1 cellular context compared by ENCODE assay signal in genomic region chr3:4986611-4987373, GRCh38.
TF ChIP-seq lines count a peak whose summit lies in the region.

No MANE protein-coding gene starts in this region.

TF ChIP-seq in HepG2, 621 proteins besides CTCF, POLR2A, EP300 and RAD21 (continued from another document and continues in another):
- TF ChIP-seq ZNF546 (CRISPR knock-in tag; conservative IDR thresholded peaks at IDR 0.05): peak; percentile 83; the same call in 1 of the 2 replicates
- no peak for TF ChIP-seq SMC3 (IDR thresholded peaks at IDR 0.05; ENCODE audit: low read length)
- TF ChIP-seq ZNF609 (CRISPR knock-in tag; IDR thresholded peaks at IDR 0.05; ENCODE audit: borderline replicate concordance): peak; percentile 100
- TF ChIP-seq ZNF232 (CRISPR knock-in tag; IDR thresholded peaks at IDR 0.05; ENCODE audit: borderline replicate concordance): peak; percentile 94; the same call in 1 of the 2 replicates
- peak; percentile 99 for TF ChIP-seq ZNF501 (CRISPR knock-in tag; IDR thresholded peaks at IDR 0.05)
- TF ChIP-seq ZNF850 (CRISPR knock-in tag; conservative IDR thresholded peaks at IDR 0.05): peak; percentile 81
- TF ChIP-seq ZNF235 (CRISPR knock-in tag; IDR thresholded peaks at IDR 0.05; ENCODE audit: borderline replicate concordance): peak; percentile 84; the same call in 1 of the 2 replicates
- 0 out of 2 replicates have a peak, but pooled peaks have one; percentile 43 for TF ChIP-seq SP2 (CRISPR knock-in tag; IDR thresholded peaks at IDR 0.05)
- TF ChIP-seq ZNF563 (CRISPR knock-in tag; IDR thresholded peaks at IDR 0.05): peak; percentile 94; the same call in 1 of the 2 replicates
- TF ChIP-seq TAF1 (CRISPR knock-in tag; IDR thresholded peaks at IDR 0.05): peak; percentile 69; the same call in 1 of the 2 replicates
- TF ChIP-seq MTF1 (CRISPR knock-in tag; IDR thresholded peaks at IDR 0.05): no peak
- TF ChIP-seq NFYB (CRISPR knock-in tag; IDR thresholded peaks at IDR 0.05): no peak
- no peak for TF ChIP-seq PLRG1 (conservative IDR thresholded peaks at IDR 0.05)
- TF ChIP-seq ELF3 (CRISPR knock-in tag; IDR thresholded peaks at IDR 0.05): peak; percentile 99
- peak; percentile 99 for TF ChIP-seq TCF7 (IDR thresholded peaks at IDR 0.05; ENCODE audit: low read depth)
- TF ChIP-seq ZNF674 (CRISPR knock-in tag; IDR thresholded peaks at IDR 0.05; ENCODE audit: low read depth): no peak; the same call in 1 of the 2 replicates
- TF ChIP-seq SNAI1 (CRISPR knock-in tag; IDR thresholded peaks at IDR 0.05; ENCODE audit: borderline replicate concordance): peak; percentile 20; the same call in 1 of the 2 replicates
- TF ChIP-seq ZNF616 (CRISPR knock-in tag; IDR thresholded peaks at IDR 0.05; ENCODE audit: low read depth): peak; percentile 71; the same call in 1 of the 2 replicates
- TF ChIP-seq NFIB (CRISPR knock-in tag; IDR thresholded peaks at IDR 0.05; ENCODE audit: borderline replicate concordance): no peak
- peak; percentile 98 for TF ChIP-seq MIER3 (CRISPR knock-in tag; IDR thresholded peaks at IDR 0.05; ENCODE audit: borderline replicate concordance)
- peak; percentile 99 for TF ChIP-seq ATF7-NPFF (CRISPR knock-in tag; IDR thresholded peaks at IDR 0.05; ENCODE audit: low read depth)
- no peak for TF ChIP-seq SETDB1 (CRISPR knock-in tag; IDR thresholded peaks at IDR 0.05; ENCODE audit: borderline replicate concordance)
- TF ChIP-seq ZNF784 (CRISPR knock-in tag; IDR thresholded peaks at IDR 0.05; ENCODE audit: borderline replicate concordance): peak; percentile 86; the same call in 1 of the 2 replicates
- TF ChIP-seq ZFY (CRISPR knock-in tag; IDR thresholded peaks at IDR 0.05): peak; percentile 79
- peak; percentile 83 for TF ChIP-seq ZBTB44 (CRISPR knock-in tag; IDR thresholded peaks at IDR 0.05)
- TF ChIP-seq ZNF782 (CRISPR knock-in tag; IDR thresholded peaks at IDR 0.05; ENCODE audit: borderline replicate concordance): peak; percentile 90; the same call in 1 of the 2 replicates
- no peak; the same call in 1 of the 2 replicates for TF ChIP-seq TOPORS (CRISPR knock-in tag; IDR thresholded peaks at IDR 0.05)
- TF ChIP-seq GATA4 (IDR thresholded peaks at IDR 0.05; ENCODE audit: borderline replicate concordance, low read depth): peak; percentile 95
- TF ChIP-seq ZFP36L2 (CRISPR knock-in tag; IDR thresholded peaks at IDR 0.05): no peak
- TF ChIP-seq ZNF121 (CRISPR knock-in tag; IDR thresholded peaks at IDR 0.05): peak; percentile 90
- no peak for TF ChIP-seq SRSF9 (IDR thresholded peaks at IDR 0.05; ENCODE audit: borderline replicate concordance, insufficient read depth, low read depth, low read length, poor library complexity, severe bottlenecking)
- TF ChIP-seq GRHL1 (CRISPR knock-in tag; conservative IDR thresholded peaks at IDR 0.05): no peak
- TF ChIP-seq SIX1 (CRISPR knock-in tag; IDR thresholded peaks at IDR 0.05; ENCODE audit: borderline replicate concordance): peak; percentile 100
- TF ChIP-seq IKZF5 (CRISPR knock-in tag; IDR thresholded peaks at IDR 0.05): peak; percentile 99
- TF ChIP-seq STAT5B (CRISPR knock-in tag; IDR thresholded peaks at IDR 0.05): 0 out of 2 replicates have a peak, but pooled peaks have one; percentile 69
- TF ChIP-seq POGZ (CRISPR knock-in tag; IDR thresholded peaks at IDR 0.05): peak; percentile 98
- TF ChIP-seq PBX2 (CRISPR knock-in tag; IDR thresholded peaks at IDR 0.05): no peak
- TF ChIP-seq TBX3 (IDR thresholded peaks at IDR 0.05; ENCODE audit: borderline replicate concordance): peak; percentile 97
- peak; percentile 68 for TF ChIP-seq FOXP1 (IDR thresholded peaks at IDR 0.05)
- peak; percentile 95 for TF ChIP-seq FOXP1 (CRISPR knock-in tag; IDR thresholded peaks at IDR 0.05)
- TF ChIP-seq HNRNPUL1 (IDR thresholded peaks at IDR 0.05; ENCODE audit: low read depth, low read length): peak; percentile 86
- peak; percentile 99 for TF ChIP-seq IRF2 (CRISPR knock-in tag; IDR thresholded peaks at IDR 0.05)
- TF ChIP-seq ZKSCAN5 (CRISPR knock-in tag; IDR thresholded peaks at IDR 0.05): 0 out of 2 replicates have a peak, but pooled peaks have one; percentile 32
- no peak for TF ChIP-seq ZNF343 (CRISPR knock-in tag; IDR thresholded peaks at IDR 0.05)
- TF ChIP-seq WIZ (CRISPR knock-in tag; IDR thresholded peaks at IDR 0.05): peak; percentile 83; the same call in 1 of the 2 replicates
- 0 out of 2 replicates have a peak, but pooled peaks have one; percentile 47 for TF ChIP-seq EED (CRISPR knock-in tag; IDR thresholded peaks at IDR 0.05)
- TF ChIP-seq PRDM15 (CRISPR knock-in tag; IDR thresholded peaks at IDR 0.05): no peak
- TF ChIP-seq ZNF781 (CRISPR knock-in tag; IDR thresholded peaks at IDR 0.05; ENCODE audit: borderline replicate concordance, not compliant biosample characterization): peak; percentile 29
- TF ChIP-seq HDAC6 (IDR thresholded peaks at IDR 0.05; ENCODE audit: low read depth, low read length): no peak
- TF ChIP-seq ZBTB43 (CRISPR knock-in tag; conservative IDR thresholded peaks at IDR 0.05): peak; percentile 89
- TF ChIP-seq ZBTB21 (CRISPR knock-in tag; IDR thresholded peaks at IDR 0.05): peak; percentile 73; the same call in 1 of the 2 replicates
